Comparison of ENCODE assay signal across 26 cellular contexts in genomic region chr12:85948340-85948739, GRCh38.
"Had no signal": no experiment of that assay in that cellular context is flagged by ENCODE, and none has a peak within 500 bp of the region (broad histone marks: within the 10 kb centered on the region; RNA-seq: fewer than 3 reads in every experiment).

No MANE protein-coding gene starts in this region.

- H3K27ac Mint-ChIP-seq: activated naive CD8-positive, alpha-beta T cell treated with anti-CD3 and anti-CD28 coated beads for 36 hours; effector memory CD8-positive, alpha-beta T cell; naive thymus-derived CD8-positive, alpha-beta T cell; neural progenitor cell; progenitor cell of endocrine pancreas had no signal

- H3K4me3 ChIP-seq: breast epithelium, hepatocyte, lower lobe of right lung, neural progenitor cell, spleen, thoracic aorta, vagina had no signal

- H3K4me2 ChIP-seq: hepatocyte, neural progenitor cell had no signal

- H3K4me3 Mint-ChIP-seq: activated naive CD8-positive, alpha-beta T cell treated with anti-CD3 and anti-CD28 coated beads for 36 hours; activated T-cell treated with anti-CD3 and anti-CD28 coated beads, Interleukin-2, amount 50 U/mL, for 4 hours; central memory CD8-positive, alpha-beta T cell; effector memory CD8-positive, alpha-beta T cell; naive thymus-derived CD8-positive, alpha-beta T cell; neural progenitor cell; type B pancreatic cell had no signal

- H3K9me3 Mint-ChIP-seq: activated naive CD8-positive, alpha-beta T cell treated with anti-CD3 and anti-CD28 coated beads for 36 hours; central memory CD8-positive, alpha-beta T cell; neural progenitor cell; type B pancreatic cell had no signal

- H3K9ac ChIP-seq: neural progenitor cell had no signal

- H3K36me3 ChIP-seq: breast epithelium, lower lobe of right lung, neural progenitor cell, spleen, thoracic aorta, vagina had no signal

- ATAC-seq: activated T-cell treated with anti-CD3 and anti-CD28 coated beads, Interleukin-2, amount 50 U/mL, for 4 hours; effector memory CD8-positive, alpha-beta T cell; left lobe of liver; lower lobe of right lung; naive thymus-derived CD8-positive, alpha-beta T cell had no signal

- H3K27me3 Mint-ChIP-seq: activated naive CD8-positive, alpha-beta T cell treated with anti-CD3 and anti-CD28 coated beads for 36 hours; central memory CD8-positive, alpha-beta T cell; effector memory CD8-positive, alpha-beta T cell; progenitor cell of endocrine pancreas; type B pancreatic cell had no signal

- DNase-seq: activated CD4-positive, alpha-beta T cell treated with anti-CD3 and anti-CD28 coated beads for 4 hours; activated CD4-positive, alpha-beta T cell treated with anti-CD3 and anti-CD28 coated beads, Interleukin-2, amount 50 U/mL, for 48 hours; activated CD4-positive, CD25-positive, alpha-beta regulatory T cell; activated CD8-positive, alpha-beta memory T cell treated with anti-CD3 and anti-CD28 coated beads, Interleukin-2, amount 50 U/mL, for 48 hours; activated naive CD4-positive, alpha-beta T cell treated with Interleukin-2 at 50 U/mL for 16 hours; activated naive CD8-positive, alpha-beta T cell treated with anti-CD3 and anti-CD28 coated beads for 36 hours; activated T-cell treated with anti-CD3 and anti-CD28 coated beads, Interleukin-2, amount 50 U/mL, for 4 hours; amniotic stem cell; effector memory CD8-positive, alpha-beta T cell; foreskin fibroblast; kidney; lower lobe of right lung; naive thymus-derived CD8-positive, alpha-beta T cell; spleen; stimulated activated CD4-positive, alpha-beta T cell treated with anti-CD3 and anti-CD28 coated beads, Interleukin-4, amount 100 ng/mL, for 24 hours; stimulated activated naive CD4-positive, alpha-beta T cell treated with Interleukin-2 at 50 U/mL for 16 hours; T-helper 9 cell had no signal

- H3K36me3 Mint-ChIP-seq: activated naive CD8-positive, alpha-beta T cell treated with anti-CD3 and anti-CD28 coated beads for 36 hours; naive thymus-derived CD8-positive, alpha-beta T cell; neural progenitor cell; type B pancreatic cell had no signal

- H2AFZ ChIP-seq: hepatocyte had no signal

- H3K27ac ChIP-seq: breast epithelium, hepatocyte, lower lobe of right lung, neural progenitor cell, spleen, thoracic aorta, vagina had no signal

- H3K9me3 ChIP-seq: breast epithelium, lower lobe of right lung, spleen, thoracic aorta, vagina had no signal

- H3K4me1 ChIP-seq: breast epithelium, lower lobe of right lung, spleen, vagina had no signal

- H3K4me1 Mint-ChIP-seq: activated naive CD8-positive, alpha-beta T cell treated with anti-CD3 and anti-CD28 coated beads for 36 hours; central memory CD8-positive, alpha-beta T cell; naive thymus-derived CD8-positive, alpha-beta T cell had no signal

- H3K27me3 ChIP-seq: breast epithelium, hepatocyte, neural progenitor cell, spleen, vagina had no signal

- H3K79me2 ChIP-seq: hepatocyte had no signal
